Comparison of ENCODE assay signal across 1 cellular context in genomic region chr6:142944126-142945066, GRCh38.
TF ChIP-seq lines count a peak whose summit lies in the region.

No MANE protein-coding gene starts in this region.

TF ChIP-seq in HepG2, 621 proteins besides CTCF, POLR2A, EP300 and RAD21 (continued from another document and continues in another):
- TF ChIP-seq, protein P1, sequence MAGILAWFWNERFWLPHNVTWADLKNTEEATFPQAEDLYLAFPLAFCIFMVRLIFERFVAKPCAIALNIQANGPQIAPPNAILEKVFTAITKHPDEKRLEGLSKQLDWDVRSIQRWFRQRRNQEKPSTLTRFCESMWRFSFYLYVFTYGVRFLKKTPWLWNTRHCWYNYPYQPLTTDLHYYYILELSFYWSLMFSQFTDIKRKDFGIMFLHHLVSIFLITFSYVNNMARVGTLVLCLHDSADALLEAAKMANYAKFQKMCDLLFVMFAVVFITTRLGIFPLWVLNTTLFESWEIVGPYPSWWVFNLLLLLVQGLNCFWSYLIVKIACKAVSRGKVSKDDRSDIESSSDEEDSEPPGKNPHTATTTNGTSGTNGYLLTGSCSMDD (CRISPR knock-in tag; IDR thresholded peaks at IDR 0.05): no peak
- no peak for TF ChIP-seq ZFP36L1 (CRISPR knock-in tag; IDR thresholded peaks at IDR 0.05)
- no peak for TF ChIP-seq ZUFSP (CRISPR knock-in tag; IDR thresholded peaks at IDR 0.05; ENCODE audit: borderline replicate concordance)
- TF ChIP-seq KLF16 (CRISPR knock-in tag; IDR thresholded peaks at IDR 0.05): peak in 1 of 2 experiments; percentile 62; a peak in 2 of 4 replicates
- TF ChIP-seq, protein P2, sequence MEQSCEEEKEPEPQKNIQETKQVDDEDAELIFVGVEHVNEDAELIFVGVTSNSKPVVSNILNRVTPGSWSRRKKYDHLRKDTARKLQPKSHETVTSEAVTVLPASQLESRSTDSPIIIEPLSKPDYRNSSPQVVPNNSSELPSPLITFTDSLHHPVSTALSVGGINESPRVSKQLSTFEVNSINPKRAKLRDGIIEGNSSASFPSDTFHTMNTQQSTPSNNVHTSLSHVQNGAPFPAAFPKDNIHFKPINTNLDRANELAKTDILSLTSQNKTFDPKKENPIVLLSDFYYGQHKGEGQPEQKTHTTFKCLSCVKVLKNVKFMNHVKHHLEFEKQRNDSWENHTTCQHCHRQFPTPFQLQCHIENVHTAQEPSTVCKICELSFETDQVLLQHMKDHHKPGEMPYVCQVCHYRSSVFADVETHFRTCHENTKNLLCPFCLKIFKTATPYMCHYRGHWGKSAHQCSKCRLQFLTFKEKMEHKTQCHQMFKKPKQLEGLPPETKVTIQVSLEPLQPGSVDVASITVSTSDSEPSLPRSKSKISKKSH (CRISPR knock-in tag; IDR thresholded peaks at IDR 0.05; ENCODE audit: borderline replicate concordance): peak; percentile 89
- no peak for TF ChIP-seq GRHL1 (CRISPR knock-in tag; conservative IDR thresholded peaks at IDR 0.05)
- peak; percentile 7; the same call in 1 of the 2 replicates for TF ChIP-seq ZMYM3 (CRISPR knock-in tag; IDR thresholded peaks at IDR 0.05)
- TF ChIP-seq ZNF318 (CRISPR knock-in tag; IDR thresholded peaks at IDR 0.05): no peak
- peak; percentile 75 for TF ChIP-seq SRSF1 (optimal IDR thresholded peaks at IDR 0.05; ENCODE audit: low read depth, low read length)
- TF ChIP-seq ZBTB46 (CRISPR knock-in tag; IDR thresholded peaks at IDR 0.05; ENCODE audit: borderline replicate concordance): no peak; the same call in 1 of the 2 replicates
- TF ChIP-seq, protein P3, sequence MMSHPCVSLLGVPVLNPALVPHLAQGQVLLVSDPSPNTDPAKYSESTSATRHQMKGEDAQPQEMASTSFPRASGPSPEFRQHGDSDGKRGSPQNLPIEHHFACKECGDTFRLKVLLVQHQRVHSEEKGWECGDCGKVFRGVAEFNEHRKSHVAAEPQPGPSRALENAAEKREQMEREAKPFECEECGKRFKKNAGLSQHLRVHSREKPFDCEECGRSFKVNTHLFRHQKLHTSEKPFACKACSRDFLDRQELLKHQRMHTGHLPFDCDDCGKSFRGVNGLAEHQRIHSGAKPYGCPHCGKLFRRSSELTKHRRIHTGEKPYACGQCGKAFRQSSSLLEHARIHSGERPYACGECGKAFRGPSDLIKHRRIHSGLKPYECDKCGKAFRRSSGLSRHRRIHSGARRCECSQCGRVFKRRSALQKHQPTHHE (CRISPR knock-in tag; IDR thresholded peaks at IDR 0.05; ENCODE audit: borderline replicate concordance): 0 out of 2 replicates have a peak, but pooled peaks have one; percentile 61
- TF ChIP-seq SPEN (CRISPR knock-in tag; IDR thresholded peaks at IDR 0.05; ENCODE audit: low read depth): peak; percentile 41
- no peak for TF ChIP-seq RCOR2 (CRISPR knock-in tag; IDR thresholded peaks at IDR 0.05)
- TF ChIP-seq ZNF562 (CRISPR knock-in tag; IDR thresholded peaks at IDR 0.05; ENCODE audit: borderline replicate concordance): no peak
- no peak for TF ChIP-seq ATM (IDR thresholded peaks at IDR 0.05; ENCODE audit: borderline replicate concordance)
- peak; percentile 21; the same call in 1 of the 2 replicates for TF ChIP-seq ZNF746 (CRISPR knock-in tag; IDR thresholded peaks at IDR 0.05)
- TF ChIP-seq ZNF563 (CRISPR knock-in tag; IDR thresholded peaks at IDR 0.05): 0 out of 2 replicates have a peak, but pooled peaks have one; percentile 13
- TF ChIP-seq AGO1 (IDR thresholded peaks at IDR 0.05; ENCODE audit: low read depth, low read length, poor library complexity, severe bottlenecking): no peak
- peak; percentile 81; the same call in 1 of the 2 replicates for TF ChIP-seq ZMAT3 (CRISPR knock-in tag; conservative IDR thresholded peaks at IDR 0.05)
- no peak for TF ChIP-seq ZNF766 (CRISPR knock-in tag; IDR thresholded peaks at IDR 0.05; ENCODE audit: borderline replicate concordance)
- TF ChIP-seq, protein P4, sequence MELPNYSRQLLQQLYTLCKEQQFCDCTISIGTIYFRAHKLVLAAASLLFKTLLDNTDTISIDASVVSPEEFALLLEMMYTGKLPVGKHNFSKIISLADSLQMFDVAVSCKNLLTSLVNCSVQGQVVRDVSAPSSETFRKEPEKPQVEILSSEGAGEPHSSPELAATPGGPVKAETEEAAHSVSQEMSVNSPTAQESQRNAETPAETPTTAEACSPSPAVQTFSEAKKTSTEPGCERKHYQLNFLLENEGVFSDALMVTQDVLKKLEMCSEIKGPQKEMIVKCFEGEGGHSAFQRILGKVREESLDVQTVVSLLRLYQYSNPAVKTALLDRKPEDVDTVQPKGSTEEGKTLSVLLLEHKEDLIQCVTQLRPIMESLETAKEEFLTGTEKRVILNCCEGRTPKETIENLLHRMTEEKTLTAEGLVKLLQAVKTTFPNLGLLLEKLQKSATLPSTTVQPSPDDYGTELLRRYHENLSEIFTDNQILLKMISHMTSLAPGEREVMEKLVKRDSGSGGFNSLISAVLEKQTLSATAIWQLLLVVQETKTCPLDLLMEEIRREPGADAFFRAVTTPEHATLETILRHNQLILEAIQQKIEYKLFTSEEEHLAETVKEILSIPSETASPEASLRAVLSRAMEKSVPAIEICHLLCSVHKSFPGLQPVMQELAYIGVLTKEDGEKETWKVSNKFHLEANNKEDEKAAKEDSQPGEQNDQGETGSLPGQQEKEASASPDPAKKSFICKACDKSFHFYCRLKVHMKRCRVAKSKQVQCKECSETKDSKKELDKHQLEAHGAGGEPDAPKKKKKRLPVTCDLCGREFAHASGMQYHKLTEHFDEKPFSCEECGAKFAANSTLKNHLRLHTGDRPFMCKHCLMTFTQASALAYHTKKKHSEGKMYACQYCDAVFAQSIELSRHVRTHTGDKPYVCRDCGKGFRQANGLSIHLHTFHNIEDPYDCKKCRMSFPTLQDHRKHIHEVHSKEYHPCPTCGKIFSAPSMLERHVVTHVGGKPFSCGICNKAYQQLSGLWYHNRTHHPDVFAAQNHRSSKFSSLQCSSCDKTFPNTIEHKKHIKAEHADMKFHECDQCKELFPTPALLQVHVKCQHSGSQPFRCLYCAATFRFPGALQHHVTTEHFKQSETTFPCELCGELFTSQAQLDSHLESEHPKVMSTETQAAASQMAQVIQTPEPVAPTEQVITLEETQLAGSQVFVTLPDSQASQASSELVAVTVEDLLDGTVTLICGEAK (IDR thresholded peaks at IDR 0.05): no peak
- TF ChIP-seq, protein P4 (CRISPR knock-in tag; IDR thresholded peaks at IDR 0.05): peak; percentile 66
- TF ChIP-seq PLRG1 (conservative IDR thresholded peaks at IDR 0.05): no peak
- TF ChIP-seq SIX1 (CRISPR knock-in tag; IDR thresholded peaks at IDR 0.05; ENCODE audit: borderline replicate concordance): no peak
- TF ChIP-seq PAWR (CRISPR knock-in tag; IDR thresholded peaks at IDR 0.05; ENCODE audit: borderline replicate concordance): no peak
